ENCODE assay signal across 8 cellular contexts in the genomic region with DNA sequence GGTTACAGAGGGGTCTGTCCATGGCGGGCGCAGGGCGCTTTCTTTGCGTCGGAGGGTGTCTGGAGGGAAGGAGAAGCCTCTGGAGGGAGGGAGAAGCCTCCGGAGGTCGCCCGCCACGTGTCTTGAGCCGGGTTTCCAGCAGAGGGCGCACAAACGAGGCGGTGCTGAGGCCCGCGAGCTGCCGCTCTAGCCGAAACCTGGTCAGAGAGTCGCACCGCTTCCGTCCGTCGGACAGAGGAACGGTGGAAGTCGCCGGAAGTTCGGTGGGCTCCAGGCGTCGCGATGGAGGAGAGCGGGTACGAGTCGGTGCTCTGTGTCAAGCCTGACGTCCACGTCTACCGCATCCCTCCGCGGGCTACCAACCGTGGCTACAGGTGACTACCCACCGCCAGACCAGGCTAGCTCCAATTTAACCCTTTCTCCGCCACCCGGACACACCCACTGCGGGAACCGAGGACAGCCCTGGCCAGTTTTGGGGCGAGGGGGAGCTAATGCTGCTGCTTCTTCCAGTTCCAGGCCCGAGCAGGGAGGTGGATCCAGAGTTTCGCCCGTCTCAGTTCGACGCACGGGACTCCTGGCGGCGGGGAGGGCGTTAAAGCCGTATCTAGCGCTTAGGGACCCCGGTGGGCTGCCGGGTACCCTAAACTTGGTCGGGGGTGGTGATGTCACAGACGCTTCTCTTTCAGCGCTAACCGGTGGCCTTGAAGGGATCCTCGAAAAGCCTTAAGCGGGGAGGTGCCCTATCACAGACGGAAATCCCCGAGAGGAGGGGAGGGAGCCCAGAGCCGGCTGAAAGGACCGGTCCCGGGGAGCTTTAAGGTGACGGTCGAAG. TPM values are rescaled to one million over a fixed set of nuclear protein-coding genes. Genes with fewer than 3 reads are reported as not detected.
DNase-seq lines count a peak whose midpoint lies in the region; ATAC-seq and TF ChIP-seq lines count a peak whose summit lies in the region.

A gene with protein sequence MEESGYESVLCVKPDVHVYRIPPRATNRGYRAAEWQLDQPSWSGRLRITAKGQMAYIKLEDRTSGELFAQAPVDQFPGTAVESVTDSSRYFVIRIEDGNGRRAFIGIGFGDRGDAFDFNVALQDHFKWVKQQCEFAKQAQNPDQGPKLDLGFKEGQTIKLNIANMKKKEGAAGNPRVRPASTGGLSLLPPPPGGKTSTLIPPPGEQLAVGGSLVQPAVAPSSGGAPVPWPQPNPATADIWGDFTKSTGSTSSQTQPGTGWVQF (plus strand): TSS at position 245 of the 832 bp plus-strand sequence. CDS start 38 bp downstream, at position 283.

- peak within 1 kb of the TSS; percentile 99 for H3K4me2 ChIP-seq in KMS-11

- peak within 1 kb of the TSS; percentile 90 for H2AFZ ChIP-seq in KMS-11 (ENCODE audit: low read depth)

- DNase-seq in DMS153 treated with DMSO at 0.1 percent for 48 hours (lab: John Stamatoyannopoulos, UW; ENCODE audit: unreplicated experiment) = peak; percentile 86
- peak; percentile 98 for DNase-seq in activated T-cell treated with anti-CD3 and anti-CD28 coated beads, Interleukin-2, amount 50 U/mL, for 24 hours
- peak; percentile 99 for DNase-seq in stimulated activated CD8-positive, alpha-beta memory T cell treated with anti-CD3 and anti-CD28 coated beads, Interleukin-4, amount 100 ng/mL, for 48 hours

- H3K4me1 ChIP-seq in KMS-11 (ENCODE audit: low read depth, poor library complexity, severe bottlenecking) = peaks cover 64% of the 10 kb centered on the region
- peaks cover 0 to 6% of the 10 kb centered on the region in 2 donors for H3K4me1 ChIP-seq in esophagus (ENCODE audit: control insufficient read depth in 2 of 2, insufficient read depth in 2 of 2, low read length in 1 of 2)
- H3K4me1 ChIP-seq in mucosa of stomach (ENCODE audit: control insufficient read depth, insufficient read depth, low read length) = peaks cover 4% of the 10 kb centered on the region

- peak within 1 kb of the TSS; percentile 86 for H3K4me3 Mint-ChIP-seq in activated T-cell treated with anti-CD3 and anti-CD28 coated beads, Interleukin-2, amount 50 U/mL, for 24 hours

- no peaks in the 10 kb centered on the region for H3K36me3 ChIP-seq in KMS-11 (ENCODE audit: insufficient read depth)
- peaks cover 0 to 13% of the 10 kb centered on the region in 2 donors for H3K36me3 ChIP-seq in esophagus (ENCODE audit: control insufficient read depth in 2 of 2, insufficient read depth in 2 of 2, low read length in 1 of 2)
- H3K36me3 ChIP-seq in mucosa of stomach (ENCODE audit: control insufficient read depth, insufficient read depth, low read length) = no peaks in the 10 kb centered on the region

- H3K9me3 Mint-ChIP-seq in activated T-cell treated with anti-CD3 and anti-CD28 coated beads, Interleukin-2, amount 50 U/mL, for 24 hours = no peaks in the 10 kb centered on the region

- H3K27ac ChIP-seq in KMS-11 = peak within 1 kb of the TSS; percentile 81
- H3K27ac ChIP-seq in esophagus (ENCODE audit: low read depth in 2 of 2, low read length in 1 of 2) = peak within 1 kb of the TSS; percentile 86 to 91

- H3K9me3 ChIP-seq in esophagus (ENCODE audit: control insufficient read depth in 2 of 2, insufficient read depth in 1 of 2, low read depth in 1 of 2, low read length in 1 of 2) (no peaks in the 10 kb centered on the region), mucosa of stomach (ENCODE audit: control insufficient read depth, low read length) (no peaks in the 10 kb centered on the region)

- H3K4me1 Mint-ChIP-seq in activated T-cell treated with anti-CD3 and anti-CD28 coated beads, Interleukin-2, amount 50 U/mL, for 24 hours (ENCODE audit: low read depth) = peaks cover 42% of the 10 kb centered on the region

- H3K79me2 ChIP-seq in KMS-11 (ENCODE audit: insufficient read depth, low read depth) = peaks cover 47% of the 10 kb centered on the region

- H3K4me3 ChIP-seq in KMS-11 (IDR thresholded peaks at IDR 0.05; ENCODE audit: insufficient read depth, low read depth, low read length) (peak within 1 kb of the TSS; percentile 80), esophagus (ENCODE audit: low read depth in 1 of 2, low read length in 2 of 2) (peak within 1 kb of the TSS; percentile 92 to 94), mucosa of stomach (ENCODE audit: low read length) (peak within 1 kb of the TSS; percentile 98)

- peaks cover 43% of the 10 kb centered on the region for H3K36me3 Mint-ChIP-seq in activated T-cell treated with anti-CD3 and anti-CD28 coated beads, Interleukin-2, amount 50 U/mL, for 24 hours (ENCODE audit: low read depth)

- peak; percentile 69; the same call in 1 of the 2 replicates for TF ChIP-seq CTCF in KMS-11 (conservative IDR thresholded peaks at IDR 0.05; ENCODE audit: low read depth, low read length)

- H3K27me3 Mint-ChIP-seq in activated T-cell treated with anti-CD3 and anti-CD28 coated beads, Interleukin-2, amount 50 U/mL, for 24 hours = no peaks in the 10 kb centered on the region

- ATAC-seq in GM21619 (IDR thresholded peaks at IDR 0.05; ENCODE audit: unreplicated experiment) = peak; percentile 80

- H3K27me3 ChIP-seq in KMS-11 (ENCODE audit: insufficient read depth, low read depth) (no peaks in the 10 kb centered on the region), esophagus (ENCODE audit: control insufficient read depth in 1 of 2, insufficient read depth in 2 of 2, low read length in 2 of 2) (no peaks in the 10 kb centered on the region), mucosa of stomach (ENCODE audit: control insufficient read depth, insufficient read depth, low read length) (no peaks in the 10 kb centered on the region)

- peak within 1 kb of the TSS; percentile 91 for H3K27ac Mint-ChIP-seq in activated T-cell treated with anti-CD3 and anti-CD28 coated beads, Interleukin-2, amount 50 U/mL, for 24 hours

- WGBS in esophagus, 2 donors = 0% methylated on average over 66 to 70 of the region's 70 CpGs

- no peaks in the 10 kb centered on the region for H4K20me1 ChIP-seq in KMS-11 (ENCODE audit: insufficient read depth)

- H3K9ac ChIP-seq in KMS-11 = peak within 1 kb of the TSS; percentile 76
- peak within 1 kb of the TSS; percentile 98 for H3K9ac ChIP-seq in mucosa of stomach (ENCODE audit: low read length)

TF ChIP-seq in PFSK-1, 5 proteins besides CTCF, POLR2A, EP300 and RAD21:
- TF ChIP-seq SIN3A (IDR thresholded peaks at IDR 0.05; ENCODE audit: borderline replicate concordance, insufficient read depth, low read length) (peak; percentile 81; the same call in 1 of the 2 replicates), TAF1 (IDR thresholded peaks at IDR 0.05; ENCODE audit: borderline replicate concordance, insufficient read depth, low read length) (peak; percentile 84; the same call in 1 of the 2 replicates), POLR2AphosphoS5 (IDR thresholded peaks at IDR 0.05; ENCODE audit: low read depth, low read length) (peak; percentile 86), FOXP2 (optimal IDR thresholded peaks at IDR 0.05; ENCODE audit: borderline replicate concordance, extremely low read depth, extremely low read length, insufficient read depth) (peak; percentile 83)
- TF ChIP-seq, protein P1, sequence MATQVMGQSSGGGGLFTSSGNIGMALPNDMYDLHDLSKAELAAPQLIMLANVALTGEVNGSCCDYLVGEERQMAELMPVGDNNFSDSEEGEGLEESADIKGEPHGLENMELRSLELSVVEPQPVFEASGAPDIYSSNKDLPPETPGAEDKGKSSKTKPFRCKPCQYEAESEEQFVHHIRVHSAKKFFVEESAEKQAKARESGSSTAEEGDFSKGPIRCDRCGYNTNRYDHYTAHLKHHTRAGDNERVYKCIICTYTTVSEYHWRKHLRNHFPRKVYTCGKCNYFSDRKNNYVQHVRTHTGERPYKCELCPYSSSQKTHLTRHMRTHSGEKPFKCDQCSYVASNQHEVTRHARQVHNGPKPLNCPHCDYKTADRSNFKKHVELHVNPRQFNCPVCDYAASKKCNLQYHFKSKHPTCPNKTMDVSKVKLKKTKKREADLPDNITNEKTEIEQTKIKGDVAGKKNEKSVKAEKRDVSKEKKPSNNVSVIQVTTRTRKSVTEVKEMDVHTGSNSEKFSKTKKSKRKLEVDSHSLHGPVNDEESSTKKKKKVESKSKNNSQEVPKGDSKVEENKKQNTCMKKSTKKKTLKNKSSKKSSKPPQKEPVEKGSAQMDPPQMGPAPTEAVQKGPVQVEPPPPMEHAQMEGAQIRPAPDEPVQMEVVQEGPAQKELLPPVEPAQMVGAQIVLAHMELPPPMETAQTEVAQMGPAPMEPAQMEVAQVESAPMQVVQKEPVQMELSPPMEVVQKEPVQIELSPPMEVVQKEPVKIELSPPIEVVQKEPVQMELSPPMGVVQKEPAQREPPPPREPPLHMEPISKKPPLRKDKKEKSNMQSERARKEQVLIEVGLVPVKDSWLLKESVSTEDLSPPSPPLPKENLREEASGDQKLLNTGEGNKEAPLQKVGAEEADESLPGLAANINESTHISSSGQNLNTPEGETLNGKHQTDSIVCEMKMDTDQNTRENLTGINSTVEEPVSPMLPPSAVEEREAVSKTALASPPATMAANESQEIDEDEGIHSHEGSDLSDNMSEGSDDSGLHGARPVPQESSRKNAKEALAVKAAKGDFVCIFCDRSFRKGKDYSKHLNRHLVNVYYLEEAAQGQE (IDR thresholded peaks at IDR 0.05; ENCODE audit: insufficient read depth in 1 of 2, low read depth in 2 of 2, low read length in 2 of 2) = 0 out of 4 replicates have a peak, but pooled peaks of 1 of the 2 experiments have one; percentile 46

RNA-seq across cellular contexts. Expression of the gene that starts here (rescaled TPM):
- polyA plus RNA-seq in PFSK-1 (2012; ENCODE audit: insufficient read length, low read depth) = 45.3 TPM
- 10 to 100 TPM; 26.3 to 32.5 TPM for polyA plus RNA-seq in esophagus

Comparison
In these comparisons a context has a peak if more than half of its experiments do, and no peak if none do; other contexts are left out.
1. Peak in every context shown above with its lines: DNase-seq, ATAC-seq, H3K4me3 ChIP-seq and H3K27ac ChIP-seq.